In genomic region chr5:94693043-94693822, GRCh38 we compare ENCODE assay signal across 2 cellular contexts.
TF ChIP-seq lines count a peak whose summit lies in the region.

No MANE protein-coding gene starts in this region.

TF ChIP-seq in H1, 55 proteins besides CTCF, POLR2A, EP300 and RAD21 (continued from another document):
- TF ChIP-seq SUZ12 (IDR thresholded peaks at IDR 0.05; ENCODE audit: low read length) = no peak
- no peak for TF ChIP-seq SIN3A (conservative IDR thresholded peaks at IDR 0.05 in 1 of 2, IDR thresholded peaks at IDR 0.05 in 1 of 2; ENCODE audit: low read depth in 1 of 2, low read length in 2 of 2)
- no peak for TF ChIP-seq FOSL1 (IDR thresholded peaks at IDR 0.05; ENCODE audit: insufficient read depth, low read depth, low read length)
- TF ChIP-seq TAF1 (IDR thresholded peaks at IDR 0.05; ENCODE audit: low read depth, low read length) = no peak
- no peak for TF ChIP-seq MAFK (IDR thresholded peaks at IDR 0.05; ENCODE audit: low read depth, low read length)

TF ChIP-seq in neural cell, 6 proteins besides CTCF, POLR2A, EP300 and RAD21:
- no peak for TF ChIP-seq EZH2 (IDR thresholded peaks at IDR 0.05; ENCODE audit: borderline replicate concordance, insufficient read depth, low read length, poor library complexity, severe bottlenecking)
- peak; percentile 77 for TF ChIP-seq SMC3 (conservative IDR thresholded peaks at IDR 0.05; ENCODE audit: poor library complexity)
